12 cellular contexts compared by ENCODE assay signal in the genomic region with DNA sequence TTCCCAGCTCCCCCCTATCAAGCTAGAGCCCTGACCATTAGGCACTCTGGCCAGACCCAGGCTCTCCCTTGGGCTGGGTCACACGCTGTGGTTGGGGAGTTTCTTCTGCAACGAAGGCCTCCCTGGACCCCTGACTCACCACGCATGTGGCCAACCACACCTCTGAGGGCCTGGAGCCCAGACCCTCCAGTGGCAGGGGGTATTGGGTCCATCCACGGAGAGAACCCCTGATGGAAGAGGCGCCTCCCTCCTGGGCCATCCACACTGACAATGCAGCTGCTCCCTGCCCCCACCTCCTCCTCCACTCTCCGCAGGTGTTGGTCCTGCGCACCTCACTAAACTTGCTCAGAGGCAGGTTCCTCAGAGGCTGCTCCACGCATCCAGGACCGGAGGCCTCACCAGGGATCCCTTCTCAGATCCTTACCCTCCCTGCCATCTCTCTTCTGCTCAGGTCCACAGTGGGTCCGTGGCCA.
DNase-seq lines count a peak whose midpoint lies in the region; ATAC-seq and TF ChIP-seq lines count a peak whose summit lies in the region.
"Had no signal": no experiment of that assay in that cellular context is flagged by ENCODE, and none has a peak within 500 bp of the region (broad histone marks: within the 10 kb centered on the region; RNA-seq: fewer than 3 reads in every experiment).

No MANE protein-coding gene starts in this region.

- no peaks in the 10 kb centered on the region for H3K4me1 ChIP-seq in MM.1S (ENCODE audit: low read length)

- H3K4me3 Mint-ChIP-seq in CD4-positive, alpha-beta T cell, result no peak overlapping the region

- H3K27me3 ChIP-seq in CD4-positive, alpha-beta T cell (ENCODE audit: control insufficient read depth, insufficient read depth, low read length), result no peaks in the 10 kb centered on the region
- no peaks in the 10 kb centered on the region for H3K27me3 ChIP-seq in MM.1S (replicated peaks; ENCODE audit: insufficient read depth, low read length)

- ATAC-seq in GM18498 (IDR thresholded peaks at IDR 0.05; ENCODE audit: unreplicated experiment) (peak; percentile 26), GM19395 (IDR thresholded peaks at IDR 0.05; ENCODE audit: unreplicated experiment) (peak; percentile 34), HG02840 (IDR thresholded peaks at IDR 0.05; ENCODE audit: low FRiP score, unreplicated experiment) (peak; percentile 24), HG03521 (IDR thresholded peaks at IDR 0.05; ENCODE audit: unreplicated experiment) (peak; percentile 17)
- ATAC-seq in CD4-positive, alpha-beta T cell (ENCODE audit: poor library complexity), result no peak

- no peak for TF ChIP-seq CTCF in CD4-positive, alpha-beta T cell (IDR thresholded peaks at IDR 0.05)
- TF ChIP-seq CTCF in MM.1S (IDR thresholded peaks at IDR 0.05; ENCODE audit: low read length), result no peak

- H3K9me3 Mint-ChIP-seq in CD4-positive, alpha-beta T cell, result no peaks in the 10 kb centered on the region

- H3K27me3 Mint-ChIP-seq in CD4-positive, alpha-beta T cell, result no peaks in the 10 kb centered on the region

- no peak overlapping the region for H3K9ac ChIP-seq in MM.1S (ENCODE audit: low read length)

- no peaks in the 10 kb centered on the region for H3K4me1 Mint-ChIP-seq in CD4-positive, alpha-beta T cell (ENCODE audit: low read depth)

- no peak overlapping the region for H3K27ac ChIP-seq in CD4-positive, alpha-beta T cell (ENCODE audit: low read depth, low read length)
- H3K27ac ChIP-seq in MM.1S (ENCODE audit: low read length), result no peak overlapping the region

- H3K36me3 ChIP-seq in MM.1S (replicated peaks; ENCODE audit: insufficient read depth, low read length), result no peaks in the 10 kb centered on the region

- no peak overlapping the region for H3K4me2 ChIP-seq in MM.1S (ENCODE audit: low read depth, low read length)

- no peak overlapping the region for H2AFZ ChIP-seq in MM.1S (ENCODE audit: low read length)

- no peaks in the 10 kb centered on the region for H3K9me2 ChIP-seq in MM.1S (replicated peaks; ENCODE audit: insufficient read depth, low read length)

- H3F3A ChIP-seq in MM.1S (ENCODE audit: insufficient read depth, low read length), result no peaks in the 10 kb centered on the region

- no peak overlapping the region for H3K4me3 ChIP-seq in MM.1S (ENCODE audit: low read length)

- CTCF ChIA-PET in CD4-positive, alpha-beta T cell (lab: Charles Lee), result no interaction called here

- DNase-seq in CD4-positive, alpha-beta T cell, result no peak
- DNase-seq in cerebellum (ENCODE audit: low spot score), result no peak
- no peak for DNase-seq in SHP77 treated with DMSO at 0.1 percent for 48 hours (lab: John Stamatoyannopoulos, UW)
- no peak for DNase-seq in MM.1S
- DNase-seq: activated CD4-positive, alpha-beta T cell treated with anti-CD3 and anti-CD28 coated beads for 1 hour; activated gamma-delta T cell; kidney; stimulated activated naive CD8-positive, alpha-beta T cell treated with anti-CD3 and anti-CD28 coated beads, Interleukin-15, Interleukin-2, amounts not matched to agents 100 U/mL and 50 U/mL, for 24 hours had no signal

- H4K20me1 ChIP-seq in MM.1S (ENCODE audit: insufficient read depth, low read length), result no peaks in the 10 kb centered on the region

- no peaks in the 10 kb centered on the region for H3K36me3 Mint-ChIP-seq in CD4-positive, alpha-beta T cell (ENCODE audit: low read depth)

- POLR2A ChIA-PET in CD4-positive, alpha-beta T cell (lab: Charles Lee), result no interaction called here

- no peaks in the 10 kb centered on the region for H3K9me3 ChIP-seq in CD4-positive, alpha-beta T cell (ENCODE audit: control insufficient read depth, low read length)
- H3K9me3 ChIP-seq in MM.1S (replicated peaks; ENCODE audit: insufficient read depth, low read length), result no peaks in the 10 kb centered on the region

- H3K79me2 ChIP-seq in MM.1S (ENCODE audit: low read length), result no peaks in the 10 kb centered on the region

- no peak overlapping the region for H3K27ac Mint-ChIP-seq in CD4-positive, alpha-beta T cell

- intact Hi-C loops in CD4-positive, alpha-beta T cell (cut with DNase I, micrococcal nuclease), result no loop called here
